1 cellular context compared by ENCODE assay signal in the genomic region with DNA sequence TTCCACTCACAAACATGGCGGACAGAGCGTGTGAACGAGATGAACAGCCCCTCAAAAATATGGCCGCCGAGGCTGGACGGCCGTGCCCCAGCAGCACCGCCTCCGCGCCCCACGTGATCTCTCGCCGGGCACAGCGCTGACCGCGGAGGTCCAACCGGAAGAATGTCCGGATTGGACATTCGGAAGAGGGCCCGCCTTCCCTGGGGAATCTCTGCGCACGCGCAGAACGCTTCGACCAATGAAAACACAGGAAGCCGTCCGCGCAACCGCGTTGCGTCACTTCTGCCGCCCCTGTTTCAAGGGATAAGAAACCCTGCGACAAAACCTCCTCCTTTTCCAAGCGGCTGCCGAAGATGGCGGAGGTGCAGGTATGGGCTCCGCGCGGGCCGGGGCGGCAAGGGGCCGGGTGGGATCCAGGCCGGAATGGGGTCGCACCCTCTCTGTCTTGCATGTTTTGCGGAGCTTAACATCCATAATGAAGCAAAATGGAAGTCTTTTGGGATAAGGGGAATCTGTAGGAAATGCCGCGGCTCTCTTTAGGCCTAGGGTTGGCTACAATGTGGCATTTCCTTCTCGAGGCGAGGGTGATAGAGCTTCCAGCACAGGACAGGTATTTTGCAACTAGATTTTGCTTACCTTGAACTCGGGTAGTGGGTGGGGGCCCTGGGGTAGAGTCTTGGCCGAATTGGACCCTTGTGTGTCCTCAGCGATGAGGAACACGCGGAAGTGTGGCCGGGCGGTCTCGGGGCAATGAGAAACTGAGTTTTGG.
TF ChIP-seq lines count a peak whose summit lies in the region.

A gene (plus strand): TSS at position 332 of the 769 bp plus-strand sequence. CDS start 22 bp downstream, at position 354.

TF ChIP-seq in K562, 482 proteins besides CTCF, POLR2A, EP300 and RAD21 (continued from another document and continues in another):
- TF ChIP-seq, protein P1, sequence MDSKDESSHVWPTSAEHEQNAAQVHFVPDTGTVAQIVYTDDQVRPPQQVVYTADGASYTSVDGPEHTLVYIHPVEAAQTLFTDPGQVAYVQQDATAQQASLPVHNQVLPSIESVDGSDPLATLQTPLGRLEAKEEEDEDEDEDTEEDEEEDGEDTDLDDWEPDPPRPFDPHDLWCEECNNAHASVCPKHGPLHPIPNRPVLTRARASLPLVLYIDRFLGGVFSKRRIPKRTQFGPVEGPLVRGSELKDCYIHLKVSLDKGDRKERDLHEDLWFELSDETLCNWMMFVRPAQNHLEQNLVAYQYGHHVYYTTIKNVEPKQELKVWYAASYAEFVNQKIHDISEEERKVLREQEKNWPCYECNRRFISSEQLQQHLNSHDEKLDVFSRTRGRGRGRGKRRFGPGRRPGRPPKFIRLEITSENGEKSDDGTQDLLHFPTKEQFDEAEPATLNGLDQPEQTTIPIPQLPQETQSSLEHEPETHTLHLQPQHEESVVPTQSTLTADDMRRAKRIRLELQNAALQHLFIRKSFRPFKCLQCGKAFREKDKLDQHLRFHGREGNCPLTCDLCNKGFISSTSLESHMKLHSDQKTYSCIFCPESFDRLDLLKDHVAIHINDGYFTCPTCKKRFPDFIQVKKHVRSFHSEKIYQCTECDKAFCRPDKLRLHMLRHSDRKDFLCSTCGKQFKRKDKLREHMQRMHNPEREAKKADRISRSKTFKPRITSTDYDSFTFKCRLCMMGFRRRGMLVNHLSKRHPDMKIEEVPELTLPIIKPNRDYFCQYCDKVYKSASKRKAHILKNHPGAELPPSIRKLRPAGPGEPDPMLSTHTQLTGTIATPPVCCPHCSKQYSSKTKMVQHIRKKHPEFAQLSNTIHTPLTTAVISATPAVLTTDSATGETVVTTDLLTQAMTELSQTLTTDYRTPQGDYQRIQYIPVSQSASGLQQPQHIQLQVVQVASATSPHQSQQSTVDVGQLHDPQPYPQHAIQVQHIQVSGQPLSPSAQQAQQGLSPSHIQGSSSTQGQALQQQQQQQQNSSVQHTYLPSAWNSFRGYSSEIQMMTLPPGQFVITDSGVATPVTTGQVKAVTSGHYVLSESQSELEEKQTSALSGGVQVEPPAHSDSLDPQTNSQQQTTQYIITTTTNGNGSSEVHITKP (IDR thresholded peaks at IDR 0.05; ENCODE audit: partially characterized antibody) = no peak
- TF ChIP-seq TARDBP (IDR thresholded peaks at IDR 0.05) (no peak), ZC3H11A (IDR thresholded peaks at IDR 0.05; ENCODE audit: low read depth, low read length) (no peak), BACH1 (tag; IDR thresholded peaks at IDR 0.05) (no peak), RFX1 (IDR thresholded peaks at IDR 0.05) (no peak), ZNF586 (CRISPR knock-in tag; conservative IDR thresholded peaks at IDR 0.05) (no peak), KAT7 (CRISPR knock-in tag; IDR thresholded peaks at IDR 0.05; ENCODE audit: borderline replicate concordance) (no peak), NCOA2 (IDR thresholded peaks at IDR 0.05; ENCODE audit: partially characterized antibody in 2 of 2) (no peak), MAFK (IDR thresholded peaks at IDR 0.05; ENCODE audit: low read length) (0 out of 2 replicates have a peak, but pooled peaks have one; percentile 2), GATAD2B (IDR thresholded peaks at IDR 0.05; ENCODE audit: borderline replicate concordance) (no peak), PHB (CRISPR knock-in tag; IDR thresholded peaks at IDR 0.05) (no peak), RBM25 (IDR thresholded peaks at IDR 0.05; ENCODE audit: low read depth, low read length, severe bottlenecking) (peak; percentile 2), RBBP5 (IDR thresholded peaks at IDR 0.05; ENCODE audit: borderline replicate concordance, insufficient read depth, low read length, poor library complexity, severe bottlenecking) (peak; percentile 89), EHMT2 (IDR thresholded peaks at IDR 0.05) (no peak), LEF1 (IDR thresholded peaks at IDR 0.05) (no peak), PCBP1 (IDR thresholded peaks at IDR 0.05; ENCODE audit: low read depth, low read length, poor library complexity, severe bottlenecking) (peak; percentile 89), ZNF57 (CRISPR knock-in tag; IDR thresholded peaks at IDR 0.05) (no peak), SMAD3 (CRISPR knock-in tag; conservative IDR thresholded peaks at IDR 0.05) (no peak), ATF7 (IDR thresholded peaks at IDR 0.05) (peak; percentile 97), KLF16 (IDR thresholded peaks at IDR 0.05) (no peak), KDM5B (IDR thresholded peaks at IDR 0.05; ENCODE audit: insufficient replicate concordance, low read depth, low read length) (peak; percentile 99), HNRNPL (IDR thresholded peaks at IDR 0.05; ENCODE audit: low read depth, low read length) (0 out of 2 replicates have a peak, but pooled peaks have one; percentile 69), CCNT2 (IDR thresholded peaks at IDR 0.05; ENCODE audit: borderline replicate concordance, extremely low read depth, insufficient read length, low read depth, low read length) (peak; percentile 82), ZNF583 (CRISPR knock-in tag; IDR thresholded peaks at IDR 0.05) (no peak), SIX5 (IDR thresholded peaks at IDR 0.05; ENCODE audit: borderline replicate concordance in 1 of 2, insufficient read depth in 1 of 2, low read depth in 1 of 2, low read length in 2 of 2) (peak; percentile 5 to 38; a peak in 2 of 4 replicates), EGR1 (conservative IDR thresholded peaks at IDR 0.05) (peak; percentile 89), GTF2E2 (tag; IDR thresholded peaks at IDR 0.05) (peak; percentile 97), RFX5 (IDR thresholded peaks at IDR 0.05; ENCODE audit: low read depth, low read length) (0 out of 2 replicates have a peak, but pooled peaks have one; percentile 66), ZNF121 (CRISPR knock-in tag; conservative IDR thresholded peaks at IDR 0.05) (no peak), ZNF197 (CRISPR knock-in tag; IDR thresholded peaks at IDR 0.05; ENCODE audit: low read depth) (0 out of 2 replicates have a peak, but pooled peaks have one; percentile 74)
- TF ChIP-seq, protein P2, sequence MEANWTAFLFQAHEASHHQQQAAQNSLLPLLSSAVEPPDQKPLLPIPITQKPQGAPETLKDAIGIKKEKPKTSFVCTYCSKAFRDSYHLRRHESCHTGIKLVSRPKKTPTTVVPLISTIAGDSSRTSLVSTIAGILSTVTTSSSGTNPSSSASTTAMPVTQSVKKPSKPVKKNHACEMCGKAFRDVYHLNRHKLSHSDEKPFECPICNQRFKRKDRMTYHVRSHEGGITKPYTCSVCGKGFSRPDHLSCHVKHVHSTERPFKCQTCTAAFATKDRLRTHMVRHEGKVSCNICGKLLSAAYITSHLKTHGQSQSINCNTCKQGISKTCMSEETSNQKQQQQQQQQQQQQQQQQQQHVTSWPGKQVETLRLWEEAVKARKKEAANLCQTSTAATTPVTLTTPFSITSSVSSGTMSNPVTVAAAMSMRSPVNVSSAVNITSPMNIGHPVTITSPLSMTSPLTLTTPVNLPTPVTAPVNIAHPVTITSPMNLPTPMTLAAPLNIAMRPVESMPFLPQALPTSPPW (CRISPR knock-in tag; IDR thresholded peaks at IDR 0.05) = peak; percentile 55
- TF ChIP-seq, protein P3, sequence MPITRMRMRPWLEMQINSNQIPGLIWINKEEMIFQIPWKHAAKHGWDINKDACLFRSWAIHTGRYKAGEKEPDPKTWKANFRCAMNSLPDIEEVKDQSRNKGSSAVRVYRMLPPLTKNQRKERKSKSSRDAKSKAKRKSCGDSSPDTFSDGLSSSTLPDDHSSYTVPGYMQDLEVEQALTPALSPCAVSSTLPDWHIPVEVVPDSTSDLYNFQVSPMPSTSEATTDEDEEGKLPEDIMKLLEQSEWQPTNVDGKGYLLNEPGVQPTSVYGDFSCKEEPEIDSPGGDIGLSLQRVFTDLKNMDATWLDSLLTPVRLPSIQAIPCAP (CRISPR knock-in tag; IDR thresholded peaks at IDR 0.05; ENCODE audit: borderline replicate concordance) = 0 out of 2 replicates have a peak, but pooled peaks have one; percentile 62
- TF ChIP-seq, protein P4, sequence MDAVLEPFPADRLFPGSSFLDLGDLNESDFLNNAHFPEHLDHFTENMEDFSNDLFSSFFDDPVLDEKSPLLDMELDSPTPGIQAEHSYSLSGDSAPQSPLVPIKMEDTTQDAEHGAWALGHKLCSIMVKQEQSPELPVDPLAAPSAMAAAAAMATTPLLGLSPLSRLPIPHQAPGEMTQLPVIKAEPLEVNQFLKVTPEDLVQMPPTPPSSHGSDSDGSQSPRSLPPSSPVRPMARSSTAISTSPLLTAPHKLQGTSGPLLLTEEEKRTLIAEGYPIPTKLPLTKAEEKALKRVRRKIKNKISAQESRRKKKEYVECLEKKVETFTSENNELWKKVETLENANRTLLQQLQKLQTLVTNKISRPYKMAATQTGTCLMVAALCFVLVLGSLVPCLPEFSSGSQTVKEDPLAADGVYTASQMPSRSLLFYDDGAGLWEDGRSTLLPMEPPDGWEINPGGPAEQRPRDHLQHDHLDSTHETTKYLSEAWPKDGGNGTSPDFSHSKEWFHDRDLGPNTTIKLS (IDR thresholded peaks at IDR 0.05; ENCODE audit: borderline replicate concordance, low read depth) = 0 out of 2 replicates have a peak, but pooled peaks have one; percentile 41
- TF ChIP-seq, protein P5, sequence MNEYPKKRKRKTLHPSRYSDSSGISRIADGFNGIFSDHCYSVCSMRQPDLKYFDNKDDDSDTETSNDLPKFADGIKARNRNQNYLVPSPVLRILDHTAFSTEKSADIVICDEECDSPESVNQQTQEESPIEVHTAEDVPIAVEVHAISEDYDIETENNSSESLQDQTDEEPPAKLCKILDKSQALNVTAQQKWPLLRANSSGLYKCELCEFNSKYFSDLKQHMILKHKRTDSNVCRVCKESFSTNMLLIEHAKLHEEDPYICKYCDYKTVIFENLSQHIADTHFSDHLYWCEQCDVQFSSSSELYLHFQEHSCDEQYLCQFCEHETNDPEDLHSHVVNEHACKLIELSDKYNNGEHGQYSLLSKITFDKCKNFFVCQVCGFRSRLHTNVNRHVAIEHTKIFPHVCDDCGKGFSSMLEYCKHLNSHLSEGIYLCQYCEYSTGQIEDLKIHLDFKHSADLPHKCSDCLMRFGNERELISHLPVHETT (CRISPR knock-in tag; conservative IDR thresholded peaks at IDR 0.05 in 1 of 2, IDR thresholded peaks at IDR 0.05 in 1 of 2) = peak in 1 of 2 experiments; percentile 87; a peak in 2 of 4 replicates
- TF ChIP-seq, protein P6, sequence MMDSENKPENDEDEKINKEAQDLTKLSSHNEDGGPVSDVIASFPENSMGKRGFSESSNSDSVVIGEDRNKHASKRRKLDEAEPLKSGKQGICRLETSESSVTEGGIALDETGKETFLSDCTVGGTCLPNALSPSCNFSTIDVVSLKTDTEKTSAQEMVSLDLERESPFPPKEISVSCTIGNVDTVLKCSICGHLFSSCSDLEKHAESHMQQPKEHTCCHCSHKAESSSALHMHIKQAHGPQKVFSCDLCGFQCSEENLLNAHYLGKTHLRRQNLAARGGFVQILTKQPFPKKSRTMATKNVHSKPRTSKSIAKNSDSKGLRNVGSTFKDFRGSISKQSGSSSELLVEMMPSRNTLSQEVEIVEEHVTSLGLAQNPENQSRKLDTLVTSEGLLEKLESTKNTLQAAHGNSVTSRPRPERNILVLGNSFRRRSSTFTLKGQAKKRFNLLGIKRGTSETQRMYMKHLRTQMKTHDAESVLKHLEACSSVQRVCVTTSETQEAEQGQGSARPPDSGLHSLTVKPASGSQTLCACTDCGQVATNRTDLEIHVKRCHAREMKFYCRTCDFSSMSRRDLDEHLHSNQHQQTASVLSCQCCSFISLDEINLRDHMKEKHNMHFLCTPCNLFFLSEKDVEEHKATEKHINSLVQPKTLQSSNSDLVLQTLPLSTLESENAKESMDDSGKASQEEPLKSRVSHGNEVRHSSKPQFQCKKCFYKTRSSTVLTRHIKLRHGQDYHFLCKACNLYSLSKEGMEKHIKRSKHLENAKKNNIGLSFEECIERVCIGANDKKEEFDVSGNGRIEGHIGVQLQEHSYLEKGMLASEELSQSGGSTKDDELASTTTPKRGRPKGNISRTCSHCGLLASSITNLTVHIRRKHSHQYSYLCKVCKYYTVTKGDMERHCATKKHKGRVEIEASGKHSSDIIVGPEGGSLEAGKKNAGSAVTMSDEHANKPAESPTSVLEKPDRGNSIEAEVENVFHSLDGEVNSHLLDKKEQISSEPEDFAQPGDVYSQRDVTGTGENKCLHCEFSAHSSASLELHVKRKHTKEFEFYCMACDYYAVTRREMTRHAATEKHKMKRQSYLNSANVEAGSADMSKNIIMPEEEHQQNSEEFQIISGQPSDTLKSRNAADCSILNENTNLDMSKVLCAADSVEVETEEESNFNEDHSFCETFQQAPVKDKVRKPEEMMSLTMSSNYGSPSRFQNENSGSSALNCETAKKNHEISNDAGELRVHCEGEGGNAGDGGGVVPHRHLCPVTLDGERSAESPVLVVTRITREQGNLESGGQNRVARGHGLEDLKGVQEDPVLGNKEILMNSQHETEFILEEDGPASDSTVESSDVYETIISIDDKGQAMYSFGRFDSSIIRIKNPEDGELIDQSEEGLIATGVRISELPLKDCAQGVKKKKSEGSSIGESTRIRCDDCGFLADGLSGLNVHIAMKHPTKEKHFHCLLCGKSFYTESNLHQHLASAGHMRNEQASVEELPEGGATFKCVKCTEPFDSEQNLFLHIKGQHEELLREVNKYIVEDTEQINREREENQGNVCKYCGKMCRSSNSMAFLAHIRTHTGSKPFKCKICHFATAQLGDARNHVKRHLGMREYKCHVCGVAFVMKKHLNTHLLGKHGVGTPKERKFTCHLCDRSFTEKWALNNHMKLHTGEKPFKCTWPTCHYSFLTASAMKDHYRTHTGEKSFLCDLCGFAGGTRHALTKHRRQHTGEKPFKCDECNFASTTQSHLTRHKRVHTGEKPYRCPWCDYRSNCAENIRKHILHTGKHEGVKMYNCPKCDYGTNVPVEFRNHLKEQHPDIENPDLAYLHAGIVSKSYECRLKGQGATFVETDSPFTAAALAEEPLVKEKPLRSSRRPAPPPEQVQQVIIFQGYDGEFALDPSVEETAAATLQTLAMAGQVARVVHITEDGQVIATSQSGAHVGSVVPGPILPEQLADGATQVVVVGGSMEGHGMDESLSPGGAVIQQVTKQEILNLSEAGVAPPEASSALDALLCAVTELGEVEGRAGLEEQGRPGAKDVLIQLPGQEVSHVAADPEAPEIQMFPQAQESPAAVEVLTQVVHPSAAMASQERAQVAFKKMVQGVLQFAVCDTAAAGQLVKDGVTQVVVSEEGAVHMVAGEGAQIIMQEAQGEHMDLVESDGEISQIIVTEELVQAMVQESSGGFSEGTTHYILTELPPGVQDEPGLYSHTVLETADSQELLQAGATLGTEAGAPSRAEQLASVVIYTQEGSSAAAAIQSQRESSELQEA (IDR thresholded peaks at IDR 0.05; ENCODE audit: low read depth) = no peak
- TF ChIP-seq, protein P7, sequence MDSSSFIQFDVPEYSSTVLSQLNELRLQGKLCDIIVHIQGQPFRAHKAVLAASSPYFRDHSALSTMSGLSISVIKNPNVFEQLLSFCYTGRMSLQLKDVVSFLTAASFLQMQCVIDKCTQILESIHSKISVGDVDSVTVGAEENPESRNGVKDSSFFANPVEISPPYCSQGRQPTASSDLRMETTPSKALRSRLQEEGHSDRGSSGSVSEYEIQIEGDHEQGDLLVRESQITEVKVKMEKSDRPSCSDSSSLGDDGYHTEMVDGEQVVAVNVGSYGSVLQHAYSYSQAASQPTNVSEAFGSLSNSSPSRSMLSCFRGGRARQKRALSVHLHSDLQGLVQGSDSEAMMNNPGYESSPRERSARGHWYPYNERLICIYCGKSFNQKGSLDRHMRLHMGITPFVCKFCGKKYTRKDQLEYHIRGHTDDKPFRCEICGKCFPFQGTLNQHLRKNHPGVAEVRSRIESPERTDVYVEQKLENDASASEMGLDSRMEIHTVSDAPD (CRISPR knock-in tag; IDR thresholded peaks at IDR 0.05) = no peak
